1 cellular context compared by ENCODE assay signal in genomic region chr15:68536331-68537095, GRCh38.
TF ChIP-seq lines count a peak whose summit lies in the region.

No MANE protein-coding gene starts in this region.

TF ChIP-seq in A549, 52 proteins besides CTCF, POLR2A, EP300 and RAD21 (continued from another document):
- no peak for TF ChIP-seq ZSCAN20 (CRISPR knock-in tag; IDR thresholded peaks at IDR 0.05)
- no peak for TF ChIP-seq NR3C1 (IDR thresholded peaks at IDR 0.05)
- no peak for TF ChIP-seq PHF8 (IDR thresholded peaks at IDR 0.05; ENCODE audit: borderline replicate concordance, low read depth)
- TF ChIP-seq, protein P1, sequence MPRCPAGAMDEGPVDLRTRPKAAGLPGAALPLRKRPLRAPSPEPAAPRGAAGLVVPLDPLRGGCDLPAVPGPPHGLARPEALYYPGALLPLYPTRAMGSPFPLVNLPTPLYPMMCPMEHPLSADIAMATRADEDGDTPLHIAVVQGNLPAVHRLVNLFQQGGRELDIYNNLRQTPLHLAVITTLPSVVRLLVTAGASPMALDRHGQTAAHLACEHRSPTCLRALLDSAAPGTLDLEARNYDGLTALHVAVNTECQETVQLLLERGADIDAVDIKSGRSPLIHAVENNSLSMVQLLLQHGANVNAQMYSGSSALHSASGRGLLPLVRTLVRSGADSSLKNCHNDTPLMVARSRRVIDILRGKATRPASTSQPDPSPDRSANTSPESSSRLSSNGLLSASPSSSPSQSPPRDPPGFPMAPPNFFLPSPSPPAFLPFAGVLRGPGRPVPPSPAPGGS (IDR thresholded peaks at IDR 0.05), result no peak
- TF ChIP-seq, protein P2, sequence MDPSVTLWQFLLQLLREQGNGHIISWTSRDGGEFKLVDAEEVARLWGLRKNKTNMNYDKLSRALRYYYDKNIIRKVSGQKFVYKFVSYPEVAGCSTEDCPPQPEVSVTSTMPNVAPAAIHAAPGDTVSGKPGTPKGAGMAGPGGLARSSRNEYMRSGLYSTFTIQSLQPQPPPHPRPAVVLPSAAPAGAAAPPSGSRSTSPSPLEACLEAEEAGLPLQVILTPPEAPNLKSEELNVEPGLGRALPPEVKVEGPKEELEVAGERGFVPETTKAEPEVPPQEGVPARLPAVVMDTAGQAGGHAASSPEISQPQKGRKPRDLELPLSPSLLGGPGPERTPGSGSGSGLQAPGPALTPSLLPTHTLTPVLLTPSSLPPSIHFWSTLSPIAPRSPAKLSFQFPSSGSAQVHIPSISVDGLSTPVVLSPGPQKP (IDR thresholded peaks at IDR 0.05; ENCODE audit: low read depth, low read length), result no peak
